Comparison of ENCODE assay signal across 13 cellular contexts in genomic region chr11:47005441-47005840, GRCh38.
DNase-seq lines count a peak whose midpoint lies in the region; ATAC-seq and TF ChIP-seq lines count a peak whose summit lies in the region.
"Had no signal": no experiment of that assay in that cellular context is flagged by ENCODE, and none has a peak within 500 bp of the region (broad histone marks: within the 10 kb centered on the region; RNA-seq: fewer than 3 reads in every experiment).

No MANE protein-coding gene starts in this region.

- H3K27me3 Mint-ChIP-seq in WTC11 (ENCODE audit: low read depth), result no peaks in the 10 kb centered on the region
- H3K27me3 Mint-ChIP-seq: activated CD4-positive, alpha-beta memory T cell treated with anti-CD3 and anti-CD28 coated beads, Interleukin-2, amount 10 ng/mL, durations not matched to agents 7 days and 5 days had no signal

- POLR2A ChIA-PET in WTC11 (lab: Charles Lee), result no interaction called here

- H4K20me1 ChIP-seq in Loucy (ENCODE audit: insufficient read depth, low read length, poor library complexity, severe bottlenecking), result no peaks in the 10 kb centered on the region
- H4K20me1 ChIP-seq: BLaER1 had no signal

- H3K4me1 ChIP-seq in Loucy (ENCODE audit: insufficient read depth, low read length, poor library complexity, severe bottlenecking) (peaks cover 60% of the 10 kb centered on the region), ascending aorta (peaks cover 0 to 18% of the 10 kb centered on the region in 2 donors), right lobe of liver (peaks cover 0 to 35% (median 6%) of the 10 kb centered on the region in 4 donors), stomach (peaks cover 12 to 72% (median 50%) of the 10 kb centered on the region in 4 donors)

- H3K27me3 ChIP-seq in Loucy (ENCODE audit: insufficient read depth, low read length, poor library complexity, severe bottlenecking) (no peaks in the 10 kb centered on the region), ascending aorta (no peaks in the 10 kb centered on the region), right lobe of liver (no peaks in the 10 kb centered on the region), stomach (no peaks in the 10 kb centered on the region)
- H3K27me3 ChIP-seq: BLaER1 had no signal

- H3K9ac ChIP-seq in Loucy (ENCODE audit: low read depth, low read length, poor library complexity, severe bottlenecking), result peak overlapping the region; percentile 65
- H3K9ac ChIP-seq: BLaER1 had no signal

- no peak for TF ChIP-seq POLR2A in right lobe of liver (IDR thresholded peaks at IDR 0.05)
- TF ChIP-seq POLR2A in stomach (IDR thresholded peaks at IDR 0.05), result no peak

- intact Hi-C loops in ascending aorta (cut with DNase I), result no loop called here
- intact Hi-C loops in right lobe of liver (cut with DNase I), result no loop called here
- intact Hi-C loops in stomach (cut with DNase I; ENCODE audit: low total_unique reads), result no loop called here

- H3K9me3 Mint-ChIP-seq in WTC11, result peaks cover 9% of the 10 kb centered on the region; the same call in 1 of the 2 replicates
- H3K9me3 Mint-ChIP-seq: activated CD4-positive, alpha-beta memory T cell treated with anti-CD3 and anti-CD28 coated beads, Interleukin-2, amount 10 ng/mL, durations not matched to agents 7 days and 5 days; activated T-helper 1 cell treated with anti-CD3 and anti-CD28 coated beads, Interleukin-12 subunit alpha, Interleukin-12 subunit beta, Interleukin-2, Interleukin-4 antibody, amounts not matched to agents 30 ng/mL and 10 ng/mL and 1 ng/mL, durations not matched to agents 14 hours and 24 hours and 36 hours had no signal

- CTCF ChIA-PET in WTC11 (lab: Charles Lee), result interaction anchor here (0.6 to 1.5 kb wide), 2 partner anchors 14 to 154 kb away, joined by 4 read pairs; no protein-coding TSS in a partner anchor

- TF ChIP-seq EP300 in stomach (IDR thresholded peaks at IDR 0.05), result no peak

- 0 out of 2 replicates have a peak, but pooled peaks cover 5% of the 10 kb centered on the region for H3K79me2 ChIP-seq in Loucy (ENCODE audit: insufficient read depth, low read length)

- peaks cover 3% of the 10 kb centered on the region; the same call in 1 of the 2 replicates for H3K36me3 Mint-ChIP-seq in WTC11

- no peak overlapping the region for H3K4me3 Mint-ChIP-seq in WTC11
- H3K4me3 Mint-ChIP-seq: activated CD4-positive, alpha-beta memory T cell treated with anti-CD3 and anti-CD28 coated beads, Interleukin-2, amount 10 ng/mL, durations not matched to agents 7 days and 5 days; activated T-helper 1 cell treated with anti-CD3 and anti-CD28 coated beads, Interleukin-12 subunit alpha, Interleukin-12 subunit beta, Interleukin-2, Interleukin-4 antibody, amounts not matched to agents 30 ng/mL and 10 ng/mL and 1 ng/mL, durations not matched to agents 14 hours and 24 hours and 36 hours had no signal

- DNase-seq in ascending aorta (ENCODE audit: low spot score in 2 of 2) (no peak), right lobe of liver (no peak), stomach (no peak), WTC11 (ENCODE audit: low spot score) (no peak), amygdala (lab: John Stamatoyannopoulos, UW) (no peak)
- DNase-seq in activated CD8-positive, alpha-beta memory T cell treated with anti-CD3 and anti-CD28 coated beads for 24 hours, result no peak
- DNase-seq: activated CD4-positive, alpha-beta memory T cell treated with anti-CD3 and anti-CD28 coated beads, Interleukin-2, amount 10 ng/mL, durations not matched to agents 7 days and 5 days; posterior cingulate gyrus had no signal

- H3K36me3 ChIP-seq in Loucy (ENCODE audit: insufficient read depth, low read length) (no peaks in the 10 kb centered on the region), ascending aorta (no peaks in the 10 kb centered on the region), right lobe of liver (no peaks in the 10 kb centered on the region), stomach (no peaks in the 10 kb centered on the region)
- H3K36me3 ChIP-seq: BLaER1, thoracic aorta had no signal

- H3K4me1 Mint-ChIP-seq in WTC11, result peaks cover 4% of the 10 kb centered on the region

- peak overlapping the region; percentile 37 to 49 for H3K27ac ChIP-seq in ascending aorta
- H3K27ac ChIP-seq in right lobe of liver, result peak overlapping the region; percentile 22 to 70 (median 65)
- peak overlapping the region in 4 of 5 donors; percentile 65 to 78 (median 72) for H3K27ac ChIP-seq in stomach
- H3K27ac ChIP-seq: BLaER1 had no signal

- peak overlapping the region; percentile 69 for H3K4me2 ChIP-seq in Loucy (ENCODE audit: low read depth, low read length, poor library complexity, severe bottlenecking)

- H3K4me3 ChIP-seq in Loucy (ENCODE audit: low read length, poor library complexity, severe bottlenecking), result peak overlapping the region; percentile 45
- H3K4me3 ChIP-seq in ascending aorta, result no peak overlapping the region
- no peak overlapping the region for H3K4me3 ChIP-seq in right lobe of liver
- H3K4me3 ChIP-seq in stomach, result no peak overlapping the region
- H3K4me3 ChIP-seq: BLaER1, thoracic aorta had no signal

- peaks cover 6% of the 10 kb centered on the region; the same call in 1 of the 2 replicates for H3F3A ChIP-seq in Loucy (ENCODE audit: low read depth)

- no peak for TF ChIP-seq CTCF in Loucy (conservative IDR thresholded peaks at IDR 0.05; ENCODE audit: low read length)
- TF ChIP-seq CTCF in ascending aorta (IDR thresholded peaks at IDR 0.05), result no peak
- no peak for TF ChIP-seq CTCF in right lobe of liver (IDR thresholded peaks at IDR 0.05)
- no peak for TF ChIP-seq CTCF in stomach (IDR thresholded peaks at IDR 0.05)
- TF ChIP-seq CTCF in WTC11 (IDR thresholded peaks at IDR 0.05), result no peak

- no peaks in the 10 kb centered on the region for H3K9me2 ChIP-seq in Loucy (replicated peaks; ENCODE audit: low read depth, low read length)

- H3K9me3 ChIP-seq in Loucy (ENCODE audit: insufficient read depth, low read depth, low read length) (no peaks in the 10 kb centered on the region), ascending aorta (no peaks in the 10 kb centered on the region), right lobe of liver (no peaks in the 10 kb centered on the region), stomach (no peaks in the 10 kb centered on the region)
- H3K9me3 ChIP-seq: BLaER1, thoracic aorta had no signal

- ATAC-seq in right lobe of liver, result peak; percentile 16 to 62 (median 42)
- no peak for ATAC-seq in GM18861 (IDR thresholded peaks at IDR 0.05; ENCODE audit: unreplicated experiment)
- ATAC-seq in WTC11, result no peak

- no peak overlapping the region for H3K27ac Mint-ChIP-seq in WTC11
- H3K27ac Mint-ChIP-seq: activated CD4-positive, alpha-beta memory T cell treated with anti-CD3 and anti-CD28 coated beads, Interleukin-2, amount 10 ng/mL, durations not matched to agents 7 days and 5 days; activated T-helper 1 cell treated with anti-CD3 and anti-CD28 coated beads, Interleukin-12 subunit alpha, Interleukin-12 subunit beta, Interleukin-2, Interleukin-4 antibody, amounts not matched to agents 30 ng/mL and 10 ng/mL and 1 ng/mL, durations not matched to agents 14 hours and 24 hours and 36 hours had no signal

- no peak overlapping the region for H2AFZ ChIP-seq in Loucy (ENCODE audit: low read length)

TF ChIP-seq in WTC11, 78 proteins besides CTCF, POLR2A, EP300 and RAD21:
- TF ChIP-seq TCF7 (CRISPR knock-in tag; IDR thresholded peaks at IDR 0.05; ENCODE audit: low read depth) (no peak), FOXK1 (CRISPR knock-in tag; IDR thresholded peaks at IDR 0.05) (no peak), RORB (CRISPR knock-in tag; IDR thresholded peaks at IDR 0.05) (no peak), ZNF416 (CRISPR knock-in tag; IDR thresholded peaks at IDR 0.05) (no peak), ZBTB43 (CRISPR knock-in tag; IDR thresholded peaks at IDR 0.05) (no peak), ZNF219 (CRISPR knock-in tag; IDR thresholded peaks at IDR 0.05; ENCODE audit: borderline replicate concordance) (no peak), AR (CRISPR knock-in tag; IDR thresholded peaks at IDR 0.05) (no peak), KAT7 (CRISPR knock-in tag; IDR thresholded peaks at IDR 0.05; ENCODE audit: borderline replicate concordance) (no peak), SOX15 (CRISPR knock-in tag; IDR thresholded peaks at IDR 0.05) (no peak), NFYB (CRISPR knock-in tag; conservative IDR thresholded peaks at IDR 0.05; ENCODE audit: low read depth) (no peak)

Comparison
In these comparisons a context has a peak if more than half of its experiments do, and no peak if none do; other contexts are left out.
1. ATAC-seq: peak in right lobe of liver (4 of 4); none in GM18861 (single experiment) and WTC11 (single experiment).
2. Peak in every context shown above with its lines, with median percentiles within 50 percentile points of each other: H3K27ac ChIP-seq.